16 cellular contexts compared by ENCODE assay signal in the genomic region with DNA sequence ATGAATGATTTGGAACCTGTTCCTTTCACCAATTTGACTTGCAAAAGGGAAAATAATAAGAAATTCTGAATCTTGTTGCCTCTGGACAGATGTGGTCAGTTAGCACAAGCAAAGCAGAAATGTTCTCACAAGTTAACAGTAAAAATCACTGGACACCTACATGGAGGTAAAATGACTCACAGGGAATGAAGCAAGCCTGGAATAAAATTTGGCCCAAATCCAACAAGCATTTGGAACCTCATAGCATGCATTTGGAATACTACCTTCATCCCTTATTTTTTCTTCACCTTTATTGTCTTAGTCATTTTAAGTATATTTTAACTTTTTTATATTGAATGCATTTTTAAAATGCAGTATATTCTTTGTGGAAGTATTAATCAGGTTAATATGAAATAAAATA.
DNase-seq lines count a peak whose midpoint lies in the region; ATAC-seq, FAIRE-seq and TF ChIP-seq lines count a peak whose summit lies in the region.
"Had no signal": no experiment of that assay in that cellular context is flagged by ENCODE, and none has a peak within 500 bp of the region (broad histone marks: within the 10 kb centered on the region; RNA-seq: fewer than 3 reads in every experiment).

No MANE protein-coding gene starts in this region.

- TF ChIP-seq POLR2A in breast epithelium (IDR thresholded peaks at IDR 0.05): no peak

- H3K4me1 Mint-ChIP-seq in MCF 10A (ENCODE audit: insufficient read depth, unreplicated experiment) (peaks cover 31% of the 10 kb centered on the region), Calu3 (ENCODE audit: low read depth, unreplicated experiment) (peaks cover 17% of the 10 kb centered on the region)

- no peaks in the 10 kb centered on the region for H3K27me3 Mint-ChIP-seq in MCF 10A (ENCODE audit: insufficient read depth, unreplicated experiment)
- no peaks in the 10 kb centered on the region for H3K27me3 Mint-ChIP-seq in Calu3 (ENCODE audit: unreplicated experiment)
- H3K27me3 Mint-ChIP-seq: activated CD4-positive, alpha-beta T cell treated with anti-CD3 and anti-CD28 coated beads, Interleukin-2, amount 10 ng/mL, durations not matched to agents 24 days and 14 days; CD8-positive, alpha-beta memory T cell had no signal

- H3K9me2 ChIP-seq in PC-3 (replicated peaks; ENCODE audit: low read length): no peaks in the 10 kb centered on the region
- no peaks in the 10 kb centered on the region for H3K9me2 ChIP-seq in hepatocyte (replicated peaks; ENCODE audit: insufficient read depth)

- no peaks in the 10 kb centered on the region for H4K20me1 ChIP-seq in PC-3 (ENCODE audit: low read length)
- no peaks in the 10 kb centered on the region for H4K20me1 ChIP-seq in hepatocyte (ENCODE audit: insufficient read depth, poor library complexity, severe bottlenecking)

- BruUV-seq in MCF 10A (replicated peaks; lab: Mats Ljungman, UMichigan) (no TSS peak), PC-3 (replicated peaks; lab: Mats Ljungman, UMichigan) (no TSS peak), Calu3 (replicated peaks; lab: Mats Ljungman, UMichigan) (no TSS peak)

- H3K9ac ChIP-seq in PC-3 (ENCODE audit: low read length): no peak overlapping the region

- POLR2A ChIA-PET in MCF 10A (lab: Yijun Ruan, JAX): interaction anchor here (0.7 kb wide), 1 partner anchor 620 kb away, joined by 4 read pairs; no protein-coding TSS in a partner anchor
- POLR2A ChIA-PET in PC-3 (lab: Charles Lee; ENCODE audit: unreplicated experiment): no interaction called here

- H3K27me3 ChIP-seq in breast epithelium (no peaks in the 10 kb centered on the region), PC-3 (ENCODE audit: low read length) (no peaks in the 10 kb centered on the region), hepatocyte (no peaks in the 10 kb centered on the region)

- H3K4me2 ChIP-seq in PC-3 (ENCODE audit: low read length) (no peak overlapping the region), hepatocyte (no peak overlapping the region)

- H2AFZ ChIP-seq in PC-3 (ENCODE audit: low read length) (no peak overlapping the region), hepatocyte (no peak overlapping the region)

- H3K27ac Mint-ChIP-seq in MCF 10A (ENCODE audit: low read depth, unreplicated experiment) (no peak overlapping the region), Calu3 (ENCODE audit: unreplicated experiment) (no peak overlapping the region)
- H3K27ac Mint-ChIP-seq: activated naive CD4-positive, alpha-beta T cell treated with anti-CD3 and anti-CD28 coated beads for 36 hours had no signal

- H3F3A ChIP-seq in PC-3 (ENCODE audit: low read length, unreplicated experiment): no peaks in the 10 kb centered on the region

- ATAC-seq in PC-3: no peak; the same call in 1 of the 2 replicates
- ATAC-seq: left ventricle myocardium superior had no signal

- no peak for FAIRE-seq in urothelium cell line (lab: Jason Lieb, UNC)

- H3K27ac ChIP-seq in breast epithelium: no peak overlapping the region
- no peak overlapping the region for H3K27ac ChIP-seq in PC-3 (ENCODE audit: low read length)
- H3K27ac ChIP-seq in hepatocyte: no peak overlapping the region

- intact Hi-C loops in MCF 10A (cut with micrococcal nuclease): no loop called here
- intact Hi-C loops in breast epithelium (cut with DNase I; ENCODE audit: low total_unique reads): no loop called here
- intact Hi-C loops in PC-3 (cut with micrococcal nuclease): loop anchor here (10.0 kb wide), 1 partner anchor 173 kb away; no protein-coding TSS in a partner anchor
- intact Hi-C loops in Calu3 (cut with micrococcal nuclease; ENCODE audit: unreplicated experiment): no loop called here

- TF ChIP-seq CTCF in MCF 10A (IDR thresholded peaks at IDR 0.05; ENCODE audit: unreplicated experiment): no peak
- no peak for TF ChIP-seq CTCF in breast epithelium (IDR thresholded peaks at IDR 0.05)
- TF ChIP-seq CTCF in PC-3 (conservative IDR thresholded peaks at IDR 0.05; ENCODE audit: low read depth, low read length): no peak
- no peak for TF ChIP-seq CTCF in hepatocyte (IDR thresholded peaks at IDR 0.05; ENCODE audit: poor library complexity)
- TF ChIP-seq CTCF in Calu3 (IDR thresholded peaks at IDR 0.05; ENCODE audit: unreplicated experiment): no peak

- H3K4me1 ChIP-seq in breast epithelium (no peaks in the 10 kb centered on the region), PC-3 (ENCODE audit: insufficient read depth, low read length) (peaks cover 21% of the 10 kb centered on the region), hepatocyte (ENCODE audit: insufficient read depth) (no peaks in the 10 kb centered on the region)

- no peaks in the 10 kb centered on the region for H3K9me3 ChIP-seq in breast epithelium
- H3K9me3 ChIP-seq in PC-3 (ENCODE audit: low read length): no peaks in the 10 kb centered on the region
- no peaks in the 10 kb centered on the region for H3K9me3 ChIP-seq in hepatocyte (ENCODE audit: low read depth)

- peak; percentile 90 for DNase-seq in MCF 10A (ENCODE audit: unreplicated experiment)
- DNase-seq in breast epithelium (ENCODE audit: low spot score in 2 of 2): no peak
- DNase-seq in PC-3: peak; percentile 77
- peak; percentile 27 for DNase-seq in cerebellum (ENCODE audit: low spot score)
- peak; percentile 25 for DNase-seq in urothelium cell line (ENCODE audit: low spot score)
- no peak for DNase-seq in OCI-M2 (lab: John Stamatoyannopoulos, UW; ENCODE audit: unreplicated experiment)
- no peak for DNase-seq in hepatocyte (ENCODE audit: low spot score)
- DNase-seq in Calu3: no peak
- DNase-seq: activated CD4-positive, alpha-beta T cell treated with anti-CD3 and anti-CD28 coated beads, Interleukin-2, amount 10 ng/mL, durations not matched to agents 24 days and 14 days; activated naive CD4-positive, alpha-beta T cell treated with anti-CD3 and anti-CD28 coated beads for 36 hours; CD8-positive, alpha-beta memory T cell; effector CD8-positive, alpha-beta T cell; foreskin fibroblast; HCEC 1CT; left ventricle myocardium superior; NCI-H1930 had no signal

- H3K9me3 Mint-ChIP-seq in MCF 10A (ENCODE audit: unreplicated experiment) (no peaks in the 10 kb centered on the region), Calu3 (ENCODE audit: low read depth, unreplicated experiment) (no peaks in the 10 kb centered on the region)
- H3K9me3 Mint-ChIP-seq: activated naive CD4-positive, alpha-beta T cell treated with anti-CD3 and anti-CD28 coated beads for 36 hours; CD8-positive, alpha-beta memory T cell had no signal

- H3K79me2 ChIP-seq in PC-3 (ENCODE audit: low read length) (no peaks in the 10 kb centered on the region), hepatocyte (no peaks in the 10 kb centered on the region)

- H3K36me3 Mint-ChIP-seq in MCF 10A (ENCODE audit: insufficient read depth, unreplicated experiment) (no peaks in the 10 kb centered on the region), Calu3 (ENCODE audit: insufficient read depth, unreplicated experiment) (no peaks in the 10 kb centered on the region)

- H3K4me3 ChIP-seq in breast epithelium: no peak overlapping the region
- no peak overlapping the region for H3K4me3 ChIP-seq in PC-3 (ENCODE audit: low read length)
- H3K4me3 ChIP-seq in hepatocyte: no peak overlapping the region

- no peaks in the 10 kb centered on the region for H3K36me3 ChIP-seq in breast epithelium
- H3K36me3 ChIP-seq in PC-3 (ENCODE audit: low read depth, low read length): no peaks in the 10 kb centered on the region
- H3K36me3 ChIP-seq in hepatocyte (replicated peaks; ENCODE audit: insufficient read depth, low read depth): no peaks in the 10 kb centered on the region

- H3K4me3 Mint-ChIP-seq in MCF 10A (ENCODE audit: unreplicated experiment) (no peak overlapping the region), Calu3 (ENCODE audit: low read depth, unreplicated experiment) (no peak overlapping the region)
- H3K4me3 Mint-ChIP-seq: activated naive CD4-positive, alpha-beta T cell treated with anti-CD3 and anti-CD28 coated beads for 36 hours; CD8-positive, alpha-beta memory T cell had no signal

- CTCF ChIA-PET in MCF 10A (lab: Yijun Ruan, JAX): interaction anchor here (0.6 kb wide), 2 partner anchors 30 to 68 kb away, joined by 3 to 5 read pairs; no protein-coding TSS in a partner anchor
- CTCF ChIA-PET in PC-3 (lab: Charles Lee): interaction anchor here (0.6 kb wide), 2 partner anchors 299 to 448 kb away, joined by 3 read pairs; no protein-coding TSS in a partner anchor
- CTCF ChIA-PET in Calu3 (lab: Charles Lee): no interaction called here

Comparison
In these comparisons a context has a peak if more than half of its experiments do, and no peak if none do; other contexts are left out.
1. DNase-seq: peak in MCF 10A (single experiment), PC-3 (single experiment), cerebellum (single experiment) and urothelium cell line (single experiment); none in breast epithelium (0 of 2), OCI-M2 (single experiment), hepatocyte (single experiment) and Calu3 (single experiment).